Comparison of ENCODE assay signal across 25 cellular contexts in genomic region chr1:77287535-77287934, GRCh38. TPM values are rescaled to one million over a fixed set of nuclear protein-coding genes. Genes with fewer than 3 reads are reported as not detected.
"Had no signal": no experiment of that assay in that cellular context is flagged by ENCODE, and none has a peak within 500 bp of the region (broad histone marks: within the 10 kb centered on the region; RNA-seq: fewer than 3 reads in every experiment).

No MANE protein-coding gene starts in this region.

- ATAC-seq: effector memory CD8-positive, alpha-beta T cell; gastrocnemius medialis; natural killer cell; right cardiac atrium had no signal

- H3K9me3 ChIP-seq: gastrocnemius medialis, left ventricle myocardium inferior, spleen, tibial nerve had no signal

- H3K36me3 ChIP-seq: brain microvascular endothelial cell, gastrocnemius medialis, left ventricle myocardium inferior, neural progenitor cell, spleen, tibial nerve had no signal

- H3K27me3 ChIP-seq: brain microvascular endothelial cell, tibial nerve had no signal

- H3K4me3 Mint-ChIP-seq: activated CD4-positive, alpha-beta memory T cell treated with anti-CD3 and anti-CD28 coated beads, Interleukin-2, amount 10 ng/mL, durations not matched to agents 7 days and 5 days; activated CD4-positive, alpha-beta T cell treated with anti-CD3 and anti-CD28 coated beads, Interleukin-2, amount 10 ng/mL, durations not matched to agents 7 days and 5 days; activated naive CD4-positive, alpha-beta T cell treated with anti-CD3 and anti-CD28 coated beads, Interleukin-2, amount 10 ng/mL, durations not matched to agents 7 days and 5 days; activated T-cell treated with anti-CD3 and anti-CD28 coated beads, Interleukin-2, amount 50 U/mL, for 24 hours; effector memory CD8-positive, alpha-beta T cell; natural killer cell; neural progenitor cell had no signal

- H2AFZ ChIP-seq: hepatocyte, neural progenitor cell had no signal

- H3K9ac ChIP-seq: neural progenitor cell had no signal

- H3K9me3 Mint-ChIP-seq: activated CD4-positive, alpha-beta memory T cell treated with anti-CD3 and anti-CD28 coated beads, Interleukin-2, amount 10 ng/mL, durations not matched to agents 7 days and 5 days; activated CD4-positive, alpha-beta T cell treated with anti-CD3 and anti-CD28 coated beads, Interleukin-2, amount 10 ng/mL, durations not matched to agents 7 days and 5 days; activated naive CD4-positive, alpha-beta T cell treated with anti-CD3 and anti-CD28 coated beads, Interleukin-2, amount 10 ng/mL, durations not matched to agents 7 days and 5 days; activated T-cell treated with anti-CD3 and anti-CD28 coated beads, Interleukin-2, amount 50 U/mL, for 24 hours; effector memory CD8-positive, alpha-beta T cell; natural killer cell; neural progenitor cell had no signal

- H3K79me2 ChIP-seq: hepatocyte had no signal

- H3K36me3 Mint-ChIP-seq: activated naive CD4-positive, alpha-beta T cell treated with anti-CD3 and anti-CD28 coated beads, Interleukin-2, amount 10 ng/mL, durations not matched to agents 7 days and 5 days; natural killer cell; neural progenitor cell had no signal

- H3K4me2 ChIP-seq: hepatocyte, neural progenitor cell had no signal

- H3K4me3 ChIP-seq: coronary artery, gastrocnemius medialis, hepatocyte, left ventricle myocardium inferior, lung, neural progenitor cell, spleen, tibial nerve had no signal

- DNase-seq: activated CD4-positive, alpha-beta memory T cell treated with anti-CD3 and anti-CD28 coated beads, Interleukin-2, amount 10 ng/mL, durations not matched to agents 7 days and 5 days; activated CD4-positive, alpha-beta T cell treated with anti-CD3 and anti-CD28 coated beads for 1 hour; activated CD4-positive, alpha-beta T cell treated with anti-CD3 and anti-CD28 coated beads, Interleukin-2, amount 10 ng/mL, durations not matched to agents 7 days and 5 days; activated CD8-positive, alpha-beta memory T cell treated with anti-CD3 and anti-CD28 coated beads, Interleukin-2, amount 50 U/mL, for 48 hours; activated gamma-delta T cell; activated naive CD4-positive, alpha-beta T cell treated with anti-CD3 and anti-CD28 coated beads, Interleukin-2, amount 10 ng/mL, durations not matched to agents 7 days and 5 days; activated T-cell treated with anti-CD3 and anti-CD28 coated beads, Interleukin-2, amount 50 U/mL, for 24 hours; amniotic stem cell; brain microvascular endothelial cell; effector memory CD8-positive, alpha-beta T cell; erythroblast; gastrocnemius medialis; islet precursor cell; left ventricle myocardium inferior; mesendoderm; natural killer cell; right cardiac atrium; spleen; stimulated activated naive CD4-positive, alpha-beta T cell treated with Interleukin-2 at 50 U/mL for 16 hours; T1000 had no signal

- H3K27ac Mint-ChIP-seq: activated CD4-positive, alpha-beta memory T cell treated with anti-CD3 and anti-CD28 coated beads, Interleukin-2, amount 10 ng/mL, durations not matched to agents 7 days and 5 days; activated CD4-positive, alpha-beta T cell treated with anti-CD3 and anti-CD28 coated beads, Interleukin-2, amount 10 ng/mL, durations not matched to agents 7 days and 5 days; activated naive CD4-positive, alpha-beta T cell treated with anti-CD3 and anti-CD28 coated beads, Interleukin-2, amount 10 ng/mL, durations not matched to agents 7 days and 5 days; activated T-cell treated with anti-CD3 and anti-CD28 coated beads, Interleukin-2, amount 50 U/mL, for 24 hours; effector memory CD8-positive, alpha-beta T cell; natural killer cell; neural progenitor cell had no signal

- H3K27ac ChIP-seq: brain microvascular endothelial cell, coronary artery, gastrocnemius medialis, hepatocyte, left ventricle myocardium inferior, neural progenitor cell, spleen, tibial nerve had no signal

RNA-seq across cellular contexts. Expression of gene AK5, which starts 5.7 kb away (rescaled TPM):
- total RNA-seq: hepatocyte had no signal
